20 cellular contexts compared by ENCODE assay signal in the genomic region with DNA sequence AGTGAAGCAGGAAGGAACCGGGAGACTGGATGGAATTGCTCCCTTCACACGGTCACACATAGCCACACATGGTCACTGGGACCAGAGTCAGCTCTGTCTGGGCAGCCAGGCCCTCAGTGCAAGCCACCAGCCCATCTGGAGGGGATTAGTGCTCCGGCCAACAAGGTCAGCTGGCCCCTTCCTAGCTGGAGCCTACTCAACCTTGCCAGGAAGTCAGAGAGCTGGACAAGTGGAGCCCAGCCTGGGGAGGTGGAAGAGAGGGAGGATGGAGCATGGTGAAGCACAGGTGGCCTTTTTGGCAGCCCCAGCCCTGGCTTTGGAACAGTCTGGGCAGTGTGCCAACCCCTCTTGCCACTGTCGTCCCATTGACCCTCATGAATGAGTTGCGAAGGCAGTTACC. TPM values are rescaled to one million over a fixed set of nuclear protein-coding genes. Genes with fewer than 3 reads are reported as not detected.
A peak's percentile ranks its signal among the peaks of the same experiment; 100 is the strongest.
DNase-seq lines count a peak whose midpoint lies in the region; ATAC-seq and TF ChIP-seq lines count a peak whose summit lies in the region.
"Had no signal": no experiment of that assay in that cellular context is flagged by ENCODE, and none has a peak within 500 bp of the region (broad histone marks: within the 10 kb centered on the region; RNA-seq: fewer than 3 reads in every experiment).

No MANE protein-coding gene starts in this region.

- H3K27ac ChIP-seq in HEK293 (ENCODE audit: extremely low read depth, low read depth, low read length) (no peak overlapping the region), foreskin keratinocyte (no peak overlapping the region)
- H3K27ac ChIP-seq: ascending aorta, suprapubic skin had no signal

- no peak for TF ChIP-seq CTCF in HEK293 (tag by site-specific recombination; IDR thresholded peaks at IDR 0.05)
- TF ChIP-seq CTCF in foreskin keratinocyte (conservative IDR thresholded peaks at IDR 0.05) = no peak

- H3K9me3 ChIP-seq in HEK293 (ENCODE audit: control insufficient read depth, insufficient read depth, low read depth, low read length) = no peaks in the 10 kb centered on the region
- H3K9me3 ChIP-seq: ascending aorta, suprapubic skin had no signal

- peaks cover 0 to 12% of the 10 kb centered on the region in 2 experiments; a peak in 2 of 3 replicates for H3K36me3 ChIP-seq in HEK293 (ENCODE audit: control insufficient read depth in 2 of 2, insufficient read depth in 1 of 2, low read length in 2 of 2)

- POLR2A ChIA-PET in HEK293 (lab: Yijun Ruan, JAX) = no interaction called here

- ATAC-seq in GM19035 (IDR thresholded peaks at IDR 0.05; ENCODE audit: unreplicated experiment) (no peak), foreskin keratinocyte (no peak)
- ATAC-seq: esophagus mucosa had no signal

- DNase-seq in COR-L47 (lab: John Stamatoyannopoulos, UW) (peak; percentile 84), NCI-H774 (lab: John Stamatoyannopoulos, UW) (peak; percentile 56), cerebellum (ENCODE audit: low spot score) (peak; percentile 96), ureter (ENCODE audit: low spot score) (no peak), SIG-M5 treated with dmso at 0.1 percent for 504 hours (lab: John Stamatoyannopoulos, UW; ENCODE audit: unreplicated experiment) (no peak), foreskin keratinocyte (no peak)
- DNase-seq: activated CD4-positive, alpha-beta T cell treated with anti-CD3 and anti-CD28 coated beads for 1 hour; kidney; midbrain; MM.1S; NCI-H226; occipital lobe; stimulated activated CD4-positive, alpha-beta T cell treated with anti-CD3 and anti-CD28 coated beads, Interleukin-2, amount 100 ng/mL, for 48 hours had no signal

- peaks cover 38% of the 10 kb centered on the region for H3K27me3 ChIP-seq in foreskin keratinocyte

- H3K4me3 ChIP-seq in HEK293 (ENCODE audit: low read depth, low read length) = no peak overlapping the region
- H3K4me3 ChIP-seq: ascending aorta, suprapubic skin had no signal

- CTCF ChIA-PET in HEK293 (lab: Yijun Ruan, JAX) = interaction anchor here (0.7 to 3.5 kb wide), 2 partner anchors 63 to 69 kb away, joined by 3 to 20 read pairs; no protein-coding TSS in a partner anchor

- H3K4me1 ChIP-seq in HEK293 (ENCODE audit: control insufficient read depth, insufficient read depth, low read length) = peaks cover 5% of the 10 kb centered on the region; the same call in 1 of the 2 replicates
- H3K4me1 ChIP-seq in foreskin keratinocyte = no peaks in the 10 kb centered on the region

TF ChIP-seq in HEK293, 187 proteins besides CTCF, POLR2A, EP300 and RAD21:
- TF ChIP-seq, protein P1, sequence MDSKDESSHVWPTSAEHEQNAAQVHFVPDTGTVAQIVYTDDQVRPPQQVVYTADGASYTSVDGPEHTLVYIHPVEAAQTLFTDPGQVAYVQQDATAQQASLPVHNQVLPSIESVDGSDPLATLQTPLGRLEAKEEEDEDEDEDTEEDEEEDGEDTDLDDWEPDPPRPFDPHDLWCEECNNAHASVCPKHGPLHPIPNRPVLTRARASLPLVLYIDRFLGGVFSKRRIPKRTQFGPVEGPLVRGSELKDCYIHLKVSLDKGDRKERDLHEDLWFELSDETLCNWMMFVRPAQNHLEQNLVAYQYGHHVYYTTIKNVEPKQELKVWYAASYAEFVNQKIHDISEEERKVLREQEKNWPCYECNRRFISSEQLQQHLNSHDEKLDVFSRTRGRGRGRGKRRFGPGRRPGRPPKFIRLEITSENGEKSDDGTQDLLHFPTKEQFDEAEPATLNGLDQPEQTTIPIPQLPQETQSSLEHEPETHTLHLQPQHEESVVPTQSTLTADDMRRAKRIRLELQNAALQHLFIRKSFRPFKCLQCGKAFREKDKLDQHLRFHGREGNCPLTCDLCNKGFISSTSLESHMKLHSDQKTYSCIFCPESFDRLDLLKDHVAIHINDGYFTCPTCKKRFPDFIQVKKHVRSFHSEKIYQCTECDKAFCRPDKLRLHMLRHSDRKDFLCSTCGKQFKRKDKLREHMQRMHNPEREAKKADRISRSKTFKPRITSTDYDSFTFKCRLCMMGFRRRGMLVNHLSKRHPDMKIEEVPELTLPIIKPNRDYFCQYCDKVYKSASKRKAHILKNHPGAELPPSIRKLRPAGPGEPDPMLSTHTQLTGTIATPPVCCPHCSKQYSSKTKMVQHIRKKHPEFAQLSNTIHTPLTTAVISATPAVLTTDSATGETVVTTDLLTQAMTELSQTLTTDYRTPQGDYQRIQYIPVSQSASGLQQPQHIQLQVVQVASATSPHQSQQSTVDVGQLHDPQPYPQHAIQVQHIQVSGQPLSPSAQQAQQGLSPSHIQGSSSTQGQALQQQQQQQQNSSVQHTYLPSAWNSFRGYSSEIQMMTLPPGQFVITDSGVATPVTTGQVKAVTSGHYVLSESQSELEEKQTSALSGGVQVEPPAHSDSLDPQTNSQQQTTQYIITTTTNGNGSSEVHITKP (tag by site-specific recombination; IDR thresholded peaks at IDR 0.05) = peak; percentile 87
- TF ChIP-seq ZNF76 (tag by site-specific recombination; IDR thresholded peaks at IDR 0.05; ENCODE audit: borderline replicate concordance, low read depth) = no peak
- TF ChIP-seq, protein P2, sequence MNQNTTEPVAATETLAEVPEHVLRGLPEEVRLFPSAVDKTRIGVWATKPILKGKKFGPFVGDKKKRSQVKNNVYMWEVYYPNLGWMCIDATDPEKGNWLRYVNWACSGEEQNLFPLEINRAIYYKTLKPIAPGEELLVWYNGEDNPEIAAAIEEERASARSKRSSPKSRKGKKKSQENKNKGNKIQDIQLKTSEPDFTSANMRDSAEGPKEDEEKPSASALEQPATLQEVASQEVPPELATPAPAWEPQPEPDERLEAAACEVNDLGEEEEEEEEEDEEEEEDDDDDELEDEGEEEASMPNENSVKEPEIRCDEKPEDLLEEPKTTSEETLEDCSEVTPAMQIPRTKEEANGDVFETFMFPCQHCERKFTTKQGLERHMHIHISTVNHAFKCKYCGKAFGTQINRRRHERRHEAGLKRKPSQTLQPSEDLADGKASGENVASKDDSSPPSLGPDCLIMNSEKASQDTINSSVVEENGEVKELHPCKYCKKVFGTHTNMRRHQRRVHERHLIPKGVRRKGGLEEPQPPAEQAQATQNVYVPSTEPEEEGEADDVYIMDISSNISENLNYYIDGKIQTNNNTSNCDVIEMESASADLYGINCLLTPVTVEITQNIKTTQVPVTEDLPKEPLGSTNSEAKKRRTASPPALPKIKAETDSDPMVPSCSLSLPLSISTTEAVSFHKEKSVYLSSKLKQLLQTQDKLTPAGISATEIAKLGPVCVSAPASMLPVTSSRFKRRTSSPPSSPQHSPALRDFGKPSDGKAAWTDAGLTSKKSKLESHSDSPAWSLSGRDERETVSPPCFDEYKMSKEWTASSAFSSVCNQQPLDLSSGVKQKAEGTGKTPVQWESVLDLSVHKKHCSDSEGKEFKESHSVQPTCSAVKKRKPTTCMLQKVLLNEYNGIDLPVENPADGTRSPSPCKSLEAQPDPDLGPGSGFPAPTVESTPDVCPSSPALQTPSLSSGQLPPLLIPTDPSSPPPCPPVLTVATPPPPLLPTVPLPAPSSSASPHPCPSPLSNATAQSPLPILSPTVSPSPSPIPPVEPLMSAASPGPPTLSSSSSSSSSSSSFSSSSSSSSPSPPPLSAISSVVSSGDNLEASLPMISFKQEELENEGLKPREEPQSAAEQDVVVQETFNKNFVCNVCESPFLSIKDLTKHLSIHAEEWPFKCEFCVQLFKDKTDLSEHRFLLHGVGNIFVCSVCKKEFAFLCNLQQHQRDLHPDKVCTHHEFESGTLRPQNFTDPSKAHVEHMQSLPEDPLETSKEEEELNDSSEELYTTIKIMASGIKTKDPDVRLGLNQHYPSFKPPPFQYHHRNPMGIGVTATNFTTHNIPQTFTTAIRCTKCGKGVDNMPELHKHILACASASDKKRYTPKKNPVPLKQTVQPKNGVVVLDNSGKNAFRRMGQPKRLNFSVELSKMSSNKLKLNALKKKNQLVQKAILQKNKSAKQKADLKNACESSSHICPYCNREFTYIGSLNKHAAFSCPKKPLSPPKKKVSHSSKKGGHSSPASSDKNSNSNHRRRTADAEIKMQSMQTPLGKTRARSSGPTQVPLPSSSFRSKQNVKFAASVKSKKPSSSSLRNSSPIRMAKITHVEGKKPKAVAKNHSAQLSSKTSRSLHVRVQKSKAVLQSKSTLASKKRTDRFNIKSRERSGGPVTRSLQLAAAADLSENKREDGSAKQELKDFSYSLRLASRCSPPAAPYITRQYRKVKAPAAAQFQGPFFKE (tag by site-specific recombination; IDR thresholded peaks at IDR 0.05; ENCODE audit: borderline replicate concordance) = no peak
- no peak for TF ChIP-seq ZNF501 (tag by site-specific recombination; IDR thresholded peaks at IDR 0.05)
- peak; percentile 31; the same call in 1 of the 2 replicates for TF ChIP-seq ZNF341 (tag by site-specific recombination; IDR thresholded peaks at IDR 0.05; ENCODE audit: low read depth)
- no peak for TF ChIP-seq SALL2 (tag by site-specific recombination; IDR thresholded peaks at IDR 0.05; ENCODE audit: borderline replicate concordance)

RNA-seq across cellular contexts. Expression of a gene that starts 3.7 kb away (rescaled TPM):
- 32.8 TPM for total RNA-seq in cerebellum
- total RNA-seq in ureter = 0.36 TPM
- total RNA-seq in foreskin keratinocyte = 0.20 and 0.28 TPM in 2 replicates
- 0.07 and 0.18 TPM in 2 replicates for polyA plus RNA-seq in foreskin keratinocyte
- total RNA-seq: dermis microvascular lymphatic vessel endothelial cell; T-helper 2 cell treated with Interferon-gamma antibody and Interleukin-4, amounts not matched to agents 100 ng/mL and 5 ng/mL, for 36 hours had no signal

RNA-seq across cellular contexts. Expression of a gene that starts 9.8 kb away (rescaled TPM):
- total RNA-seq in cerebellum = 15.6 TPM
- total RNA-seq in ureter = 101 TPM
- 33.8 and 53.6 TPM in 2 replicates for total RNA-seq in foreskin keratinocyte
- polyA plus RNA-seq in foreskin keratinocyte = 25.1 and 46.4 TPM in 2 replicates

RNA-seq across cellular contexts. Expression of a gene that starts 24.3 kb away (rescaled TPM):
- total RNA-seq in cerebellum = 0.18 TPM
- total RNA-seq in ureter = 70.5 TPM
- 124 and 225 TPM in 2 replicates for total RNA-seq in foreskin keratinocyte
- 127 and 203 TPM in 2 replicates for polyA plus RNA-seq in foreskin keratinocyte
- total RNA-seq: T-helper 2 cell treated with Interferon-gamma antibody and Interleukin-4, amounts not matched to agents 100 ng/mL and 5 ng/mL, for 36 hours had no signal

RNA-seq across cellular contexts. Expression of a gene that starts 48.6 kb away (rescaled TPM):
- total RNA-seq in cerebellum = 0.91 TPM
- total RNA-seq in ureter = 1.1 TPM
- 7.8 and 13.7 TPM in 2 replicates for total RNA-seq in foreskin keratinocyte
- 5.3 and 10.1 TPM in 2 replicates for polyA plus RNA-seq in foreskin keratinocyte

Comparison
In these comparisons a context has a peak if more than half of its experiments do, and no peak if none do; other contexts are left out.
1. DNase-seq: peak in COR-L47 (single experiment), NCI-H774 (single experiment) and cerebellum (single experiment); none in ureter (single experiment), SIG-M5 treated with dmso at 0.1 percent for 504 hours (single experiment) and foreskin keratinocyte (0 of 2).
2. RNA of a gene that starts 3.7 kb away (total RNA-seq): 32.8 TPM in cerebellum (single experiment); 0.36 TPM in ureter (single experiment) and 0.20 to 0.28 TPM in foreskin keratinocyte; every median in the first group is over 10 times any median in the second.
3. RNA of a gene that starts 24.3 kb away (total RNA-seq): 124 to 225 TPM in foreskin keratinocyte and 70.5 TPM in ureter (single experiment); 0.18 TPM in cerebellum (single experiment); every median in the first group is over 10 times any median in the second.